In the genomic region with DNA sequence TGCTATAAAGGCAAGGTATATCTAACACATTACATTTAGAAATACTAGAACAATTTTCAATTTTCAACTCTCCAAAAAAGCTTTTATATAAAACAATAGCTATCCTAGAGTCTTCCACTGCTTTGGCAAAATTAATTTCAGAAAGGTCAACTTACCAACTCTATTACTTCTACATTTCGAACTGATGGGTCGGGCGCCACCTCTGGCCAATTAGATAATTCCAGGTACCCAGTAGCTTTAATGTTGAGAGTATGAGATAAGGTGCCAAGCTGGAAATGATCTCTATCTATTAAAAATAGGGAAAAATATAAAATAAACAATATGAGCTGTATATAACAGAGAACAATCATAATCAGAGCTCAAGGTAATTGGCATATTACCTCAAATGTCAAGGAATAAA, we compare ENCODE assay signal across 13 cellular contexts.
DNase-seq lines count a peak whose midpoint lies in the region; ATAC-seq and TF ChIP-seq lines count a peak whose summit lies in the region.
"Had no signal": no experiment of that assay in that cellular context is flagged by ENCODE, and none has a peak within 500 bp of the region (broad histone marks: within the 10 kb centered on the region; RNA-seq: fewer than 3 reads in every experiment).

No MANE protein-coding gene starts in this region.

- no peaks in the 10 kb centered on the region for H3K9me2 ChIP-seq in PC-3 (replicated peaks; ENCODE audit: low read length)

- DNase-seq in PC-3 (no peak), foreskin keratinocyte (no peak), DMS114 treated with DMSO at 0.1 percent for 48 hours (lab: John Stamatoyannopoulos, UW; ENCODE audit: unreplicated experiment) (no peak)
- DNase-seq in NK-92 treated with Interleukin-12 subunit alpha and Interleukin-12 subunit beta, amount 100 ng/mL, for 24 hours (lab: John Stamatoyannopoulos, UW), result no peak
- DNase-seq: activated CD4-positive, alpha-beta T cell treated with anti-CD3 and anti-CD28 coated beads for 4 hours; activated naive CD4-positive, alpha-beta T cell treated with anti-CD3 and anti-CD28 coated beads, Interleukin-2, amount 50 U/mL, for 16 hours; IMR-90; SIG-M5 had no signal

- H3K9me3 ChIP-seq in PC-3 (ENCODE audit: low read length), result no peaks in the 10 kb centered on the region

- CTCF ChIA-PET in PC-3 (lab: Charles Lee), result no interaction called here

- H3K4me3 ChIP-seq in PC-3 (ENCODE audit: low read length), result no peak overlapping the region
- H3K4me3 ChIP-seq: skin epidermis had no signal

- no TSS peak for BruUV-seq in PC-3 (replicated peaks; lab: Mats Ljungman, UMichigan)

- H3K79me2 ChIP-seq in PC-3 (ENCODE audit: low read length), result no peaks in the 10 kb centered on the region

- H3F3A ChIP-seq in PC-3 (ENCODE audit: low read length, unreplicated experiment), result no peaks in the 10 kb centered on the region

- no peaks in the 10 kb centered on the region for H3K27me3 ChIP-seq in PC-3 (ENCODE audit: low read length)
- H3K27me3 ChIP-seq in foreskin keratinocyte, result no peaks in the 10 kb centered on the region

- no peak overlapping the region for H3K4me2 ChIP-seq in PC-3 (ENCODE audit: low read length)

- H3K27ac ChIP-seq in 22Rv1, result no peak overlapping the region
- no peak overlapping the region for H3K27ac ChIP-seq in PC-3 (ENCODE audit: low read length)
- no peak overlapping the region for H3K27ac ChIP-seq in foreskin keratinocyte
- H3K27ac ChIP-seq: skin epidermis had no signal

- H4K20me1 ChIP-seq in PC-3 (ENCODE audit: low read length), result no peaks in the 10 kb centered on the region

- ATAC-seq in PC-3, result no peak
- peak; percentile 33 for ATAC-seq in foreskin keratinocyte
- ATAC-seq in HG02981 (IDR thresholded peaks at IDR 0.05; ENCODE audit: unreplicated experiment), result no peak
- no peak for ATAC-seq in GM21447 (IDR thresholded peaks at IDR 0.05; ENCODE audit: unreplicated experiment)

- POLR2A ChIA-PET in PC-3 (lab: Charles Lee; ENCODE audit: unreplicated experiment), result interaction anchor here (0.6 kb wide), 1 partner anchor 167 kb away, joined by 3 read pairs; no protein-coding TSS in a partner anchor

- H3K4me1 ChIP-seq in PC-3 (ENCODE audit: insufficient read depth, low read length) (no peaks in the 10 kb centered on the region), foreskin keratinocyte (no peaks in the 10 kb centered on the region)

- TF ChIP-seq CTCF in 22Rv1 (IDR thresholded peaks at IDR 0.05) (peak; percentile 67), GM12872 (IDR thresholded peaks at IDR 0.05; ENCODE audit: insufficient read depth, low read depth, low read length) (peak; percentile 9; the same call in 1 of the 3 replicates), PC-3 (conservative IDR thresholded peaks at IDR 0.05; ENCODE audit: low read depth, low read length) (peak; percentile 51), foreskin keratinocyte (conservative IDR thresholded peaks at IDR 0.05) (peak; percentile 48)

- intact Hi-C loops in PC-3 (cut with micrococcal nuclease), result no loop called here

- H2AFZ ChIP-seq in PC-3 (ENCODE audit: low read length), result no peak overlapping the region

- H3K9ac ChIP-seq in PC-3 (ENCODE audit: low read length), result no peak overlapping the region

- H3K36me3 ChIP-seq in PC-3 (ENCODE audit: low read depth, low read length), result no peaks in the 10 kb centered on the region

Comparison
In these comparisons a context has a peak if more than half of its experiments do, and no peak if none do; other contexts are left out.
1. CTCF ChIP-seq: peak in every context shown above with its lines; median percentile 67 in 22Rv1; 51 in PC-3; 48 in foreskin keratinocyte; 9 in GM12872.